8 cellular contexts compared by ENCODE assay signal in the genomic region with DNA sequence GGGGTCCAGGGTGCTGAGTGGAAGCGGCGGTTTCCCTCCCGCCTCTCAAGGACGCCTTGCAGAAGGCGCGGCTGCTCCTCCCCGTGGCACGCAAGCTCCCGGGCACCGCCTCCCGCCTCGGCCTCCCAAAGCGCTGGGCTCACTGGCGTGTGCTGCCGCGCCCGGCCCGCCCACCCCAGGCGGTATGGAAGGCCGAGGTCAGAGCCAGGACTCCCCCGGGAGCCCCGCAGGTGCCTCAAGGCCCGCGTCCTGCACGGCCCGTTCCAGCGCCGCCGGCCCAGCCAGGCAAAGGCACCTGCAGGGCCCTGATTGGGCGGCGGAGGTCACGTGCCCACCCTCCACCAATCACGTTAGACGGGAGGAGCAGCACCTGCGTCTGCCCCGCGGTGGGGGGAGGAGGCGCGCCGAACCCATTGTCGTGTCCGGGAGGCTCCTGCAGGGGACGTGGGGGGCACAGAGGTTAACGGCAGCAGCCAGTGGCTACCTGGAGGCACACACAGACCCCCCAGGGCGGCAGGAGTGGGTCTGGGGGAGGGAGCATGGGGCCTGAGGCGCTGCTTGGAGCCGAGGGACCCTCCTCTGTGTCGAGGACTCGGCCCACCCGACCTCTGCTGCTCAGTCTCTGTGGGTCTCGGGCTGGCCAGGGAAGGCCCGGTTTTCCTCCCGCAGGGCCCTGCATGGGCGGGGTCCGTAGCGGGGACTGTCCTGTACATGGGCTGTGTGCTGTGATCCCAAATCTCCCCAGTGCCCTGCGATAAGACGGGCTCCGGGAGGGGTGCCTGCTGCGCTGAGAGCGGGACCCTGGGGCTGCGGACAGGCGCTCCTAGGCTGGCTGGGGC. TPM values are rescaled to one million over a fixed set of nuclear protein-coding genes. Genes with fewer than 3 reads are reported as not detected.
A peak's percentile ranks its signal among the peaks of the same experiment; 100 is the strongest.
DNase-seq lines count a peak whose midpoint lies in the region; ATAC-seq and TF ChIP-seq lines count a peak whose summit lies in the region.

No MANE protein-coding gene starts in this region.

- H3K27me3 Mint-ChIP-seq in nephron progenitor cell (ENCODE audit: low read depth, poor library complexity), result peaks cover 17% of the 10 kb centered on the region
- H3K27me3 Mint-ChIP-seq in stimulated activated naive CD8-positive, alpha-beta T cell treated with anti-CD3 and anti-CD28 coated beads, Interleukin-15, Interleukin-2, amounts not matched to agents 100 ng/mL and 50 ng/mL, for 24 hours, result no peaks in the 10 kb centered on the region

- peaks cover 17% of the 10 kb centered on the region for H3K4me1 ChIP-seq in Karpas-422 (ENCODE audit: low read length)

- peak; percentile 98 for DNase-seq in Daoy (ENCODE audit: low read depth)
- peak; percentile 97 for DNase-seq in Karpas-422
- DNase-seq in RKO (ENCODE audit: low spot score), result peak; percentile 93
- DNase-seq in activated T-helper 9 cell treated with anti-CD3 and anti-CD28 coated beads, Interleukin-2, amount 50 U/mL, for 16 hours (ENCODE audit: low read depth), result peak; percentile 94
- DNase-seq in fibroblast of the conjunctiva (ENCODE audit: low read depth), result peak; percentile 57
- peak; percentile 97 for DNase-seq in nephron progenitor cell

- H3K36me3 ChIP-seq in Karpas-422 (ENCODE audit: insufficient read depth, low read length), result no peaks in the 10 kb centered on the region

- no peaks in the 10 kb centered on the region for H3K4me1 Mint-ChIP-seq in nephron progenitor cell
- peaks cover 3% of the 10 kb centered on the region for H3K4me1 Mint-ChIP-seq in stimulated activated naive CD8-positive, alpha-beta T cell treated with anti-CD3 and anti-CD28 coated beads, Interleukin-15, Interleukin-2, amounts not matched to agents 100 ng/mL and 50 ng/mL, for 24 hours (ENCODE audit: low read depth)

- H3K27ac Mint-ChIP-seq in nephron progenitor cell, result no peak overlapping the region
- peak overlapping the region; percentile 79 for H3K27ac Mint-ChIP-seq in stimulated activated naive CD8-positive, alpha-beta T cell treated with anti-CD3 and anti-CD28 coated beads, Interleukin-15, Interleukin-2, amounts not matched to agents 100 ng/mL and 50 ng/mL, for 24 hours

- no peaks in the 10 kb centered on the region for H3K27me3 ChIP-seq in Karpas-422 (ENCODE audit: low read length)

- TF ChIP-seq CTCF in nephron progenitor cell (IDR thresholded peaks at IDR 0.05), result no peak

- H3K79me2 ChIP-seq in Karpas-422 (ENCODE audit: low read length), result no peaks in the 10 kb centered on the region

- no peaks in the 10 kb centered on the region for H3K36me3 Mint-ChIP-seq in nephron progenitor cell (ENCODE audit: low read depth)
- H3K36me3 Mint-ChIP-seq in stimulated activated naive CD8-positive, alpha-beta T cell treated with anti-CD3 and anti-CD28 coated beads, Interleukin-15, Interleukin-2, amounts not matched to agents 100 ng/mL and 50 ng/mL, for 24 hours (ENCODE audit: low read depth), result no peaks in the 10 kb centered on the region

- peak overlapping the region; percentile 73 for H3K9ac ChIP-seq in Karpas-422 (ENCODE audit: low read length)

- no peaks in the 10 kb centered on the region for H3K9me3 Mint-ChIP-seq in nephron progenitor cell
- no peaks in the 10 kb centered on the region for H3K9me3 Mint-ChIP-seq in stimulated activated naive CD8-positive, alpha-beta T cell treated with anti-CD3 and anti-CD28 coated beads, Interleukin-15, Interleukin-2, amounts not matched to agents 100 ng/mL and 50 ng/mL, for 24 hours

- H2AFZ ChIP-seq in Karpas-422 (ENCODE audit: low read length), result peak overlapping the region; percentile 98

- no peaks in the 10 kb centered on the region for H3K9me3 ChIP-seq in Karpas-422 (ENCODE audit: low read length)

- H3K9me2 ChIP-seq in Karpas-422 (replicated peaks; ENCODE audit: insufficient read depth, low read length), result no peaks in the 10 kb centered on the region

- H3K27ac ChIP-seq in Karpas-422 (ENCODE audit: low read length), result no peak overlapping the region

- H3K4me3 ChIP-seq in Karpas-422 (ENCODE audit: low read length), result peak overlapping the region; percentile 72

- peak overlapping the region; percentile 88 for H3K4me2 ChIP-seq in Karpas-422 (ENCODE audit: low read depth, low read length, poor library complexity, severe bottlenecking)

- ATAC-seq in GM21825 (IDR thresholded peaks at IDR 0.05; ENCODE audit: unreplicated experiment), result peak; percentile 72

- H3K4me3 Mint-ChIP-seq in nephron progenitor cell, result peak overlapping the region; percentile 76
- peak overlapping the region; percentile 80 for H3K4me3 Mint-ChIP-seq in stimulated activated naive CD8-positive, alpha-beta T cell treated with anti-CD3 and anti-CD28 coated beads, Interleukin-15, Interleukin-2, amounts not matched to agents 100 ng/mL and 50 ng/mL, for 24 hours

- no peaks in the 10 kb centered on the region for H4K20me1 ChIP-seq in Karpas-422 (ENCODE audit: insufficient read depth, low read depth, low read length)

RNA-seq across cellular contexts. Expression of gene LCN12, which starts 2.0 kb away (rescaled TPM):
- total RNA-seq in Daoy (2014; rRNA removed; shearing (Covaris generic)), result not detected in 2 replicates
- total RNA-seq in Karpas-422 (2014; rRNA removed; shearing (Covaris generic); ENCODE audit: low replicate concordance), result not detected in 2 replicates

RNA-seq across cellular contexts. Expression of gene C8G, which starts 5.0 kb away (rescaled TPM):
- total RNA-seq in Daoy (2014; rRNA removed; shearing (Covaris generic)), result 1.2 TPM in 1 of 2 replicates, not detected in the other
- not detected in 2 replicates for total RNA-seq in Karpas-422 (2014; rRNA removed; shearing (Covaris generic); ENCODE audit: low replicate concordance)

RNA-seq across cellular contexts. Expression of gene FBXW5, which starts 5.5 kb away (rescaled TPM):
- 98.8 and 99.2 TPM in 2 replicates for total RNA-seq in Daoy (2014; rRNA removed; shearing (Covaris generic))
- 37.3 and 103 TPM in 2 replicates for total RNA-seq in Karpas-422 (2014; rRNA removed; shearing (Covaris generic); ENCODE audit: low replicate concordance)

RNA-seq across cellular contexts. Expression of gene PTGDS, which starts 27.3 kb away (rescaled TPM):
- not detected in 2 replicates for total RNA-seq in Daoy (2014; rRNA removed; shearing (Covaris generic))
- total RNA-seq in Karpas-422 (2014; rRNA removed; shearing (Covaris generic); ENCODE audit: low replicate concordance), result not detected in 2 replicates

RNA-seq across cellular contexts. Expression of gene LCNL1, which starts 32.8 kb away (rescaled TPM):
- total RNA-seq in Daoy (2014; rRNA removed; shearing (Covaris generic)), result not detected in 2 replicates
- total RNA-seq in Karpas-422 (2014; rRNA removed; shearing (Covaris generic); ENCODE audit: low replicate concordance), result not detected in 2 replicates
